In the genomic region with DNA sequence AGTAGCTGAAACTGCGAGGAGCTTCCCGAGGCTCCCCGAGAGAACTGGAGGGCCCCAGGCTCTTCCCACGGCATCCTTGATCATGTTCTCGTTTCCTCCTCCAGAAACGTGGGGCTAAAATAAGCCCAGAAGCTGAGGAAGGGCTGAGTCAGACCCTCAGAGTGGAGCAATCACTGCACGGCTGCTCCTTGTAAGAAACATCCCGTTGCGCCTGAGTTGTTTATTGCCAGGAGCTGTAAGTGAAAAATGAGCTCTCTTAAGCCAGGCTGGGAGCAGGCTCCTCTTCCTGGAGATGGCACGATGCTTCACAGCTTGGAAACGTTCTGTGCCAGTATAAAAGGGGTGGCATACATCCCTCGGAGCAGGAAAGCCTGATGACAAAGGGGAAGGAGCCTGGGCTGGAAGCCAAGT, we compare ENCODE assay signal across 13 cellular contexts. TPM values are rescaled to one million over a fixed set of nuclear protein-coding genes. Genes with fewer than 3 reads are reported as not detected.
DNase-seq lines count a peak whose midpoint lies in the region; ATAC-seq lines count a peak whose summit lies in the region.
"Had no signal": no experiment of that assay in that cellular context is flagged by ENCODE, and none has a peak within 500 bp of the region (broad histone marks: within the 10 kb centered on the region; RNA-seq: fewer than 3 reads in every experiment).

No MANE protein-coding gene starts in this region.

- no peak overlapping the region for H3K4me2 ChIP-seq in trophoblast cell (ENCODE audit: low read length)

- H3K4ac ChIP-seq in trophoblast cell (ENCODE audit: low read depth, low read length), result no peak overlapping the region

- no peak for ATAC-seq in GM18909 (IDR thresholded peaks at IDR 0.05; ENCODE audit: poor library complexity, unreplicated experiment)
- ATAC-seq: natural killer cell had no signal

- H3K36me3 ChIP-seq in trophoblast cell (ENCODE audit: control insufficient read depth in 1 of 2, insufficient read depth in 2 of 2, low read length in 2 of 2), result no peaks in the 10 kb centered on the region
- H3K36me3 ChIP-seq: Peyer's patch, suprapubic skin had no signal

- no peak overlapping the region for H3K9ac ChIP-seq in trophoblast cell (ENCODE audit: low read length)

- no CpG with 5 or more reads among the region's 12 CpGs for WGBS in trophoblast cell (ENCODE audit: extremely low coverage, insufficient coverage, insufficient read length)

- no peaks in the 10 kb centered on the region for H3K79me1 ChIP-seq in trophoblast cell (ENCODE audit: low read length)

- H3K4me1 ChIP-seq in trophoblast cell (ENCODE audit: control insufficient read depth in 1 of 2, insufficient read depth in 2 of 2, low read length in 2 of 2), result no peaks in the 10 kb centered on the region
- H3K4me1 ChIP-seq: Peyer's patch had no signal

- no peak overlapping the region for H3K23ac ChIP-seq in trophoblast cell (ENCODE audit: low read length)

- H4K8ac ChIP-seq in trophoblast cell (ENCODE audit: low read depth, low read length), result no peak overlapping the region

- no peak overlapping the region for H4K91ac ChIP-seq in trophoblast cell (ENCODE audit: low read depth, low read length)

- H2BK12ac ChIP-seq in trophoblast cell (ENCODE audit: low read length), result no peak overlapping the region

- no peak overlapping the region for H3K18ac ChIP-seq in trophoblast cell (ENCODE audit: low read length)

- H2BK120ac ChIP-seq in trophoblast cell (ENCODE audit: insufficient read depth, low read length, poor library complexity), result no peak overlapping the region

- H3K4me3 ChIP-seq in trophoblast cell (ENCODE audit: low read depth, low read length), result no peak overlapping the region
- H3K4me3 ChIP-seq: Peyer's patch, suprapubic skin had no signal

- H2AFZ ChIP-seq in trophoblast cell (ENCODE audit: insufficient read depth, low read length, poor library complexity), result no peak overlapping the region

- no peaks in the 10 kb centered on the region for H3K27me3 ChIP-seq in trophoblast cell (ENCODE audit: insufficient read depth, low read length)
- H3K27me3 ChIP-seq: Peyer's patch had no signal

- peaks cover 2% of the 10 kb centered on the region for H3K9me3 ChIP-seq in trophoblast cell (ENCODE audit: insufficient read depth, low read depth, low read length)
- H3K9me3 ChIP-seq: suprapubic skin had no signal

- H3K14ac ChIP-seq in trophoblast cell (ENCODE audit: low read length), result no peak overlapping the region

- H4K12ac ChIP-seq in trophoblast cell (ENCODE audit: low read depth, low read length), result no peak overlapping the region

- H2BK5ac ChIP-seq in trophoblast cell (ENCODE audit: low read depth, low read length, poor library complexity), result no peak overlapping the region

- H3K79me2 ChIP-seq in trophoblast cell (ENCODE audit: control insufficient read depth, insufficient read depth, low read length, poor library complexity), result no peaks in the 10 kb centered on the region

- DNase-seq in EH (ENCODE audit: low read depth) (peak; percentile 34), NCI-H69 (lab: John Stamatoyannopoulos, UW) (peak; percentile 70), fibroblast of gingiva (ENCODE audit: low read depth) (peak; percentile 62), trophoblast cell (peak; percentile 73 to 79), SIG-M5 (lab: John Stamatoyannopoulos, UW) (no peak), NAMALWA (ENCODE audit: low spot score) (no peak)
- DNase-seq in activated naive CD4-positive, alpha-beta T cell (lab: John Stamatoyannopoulos, UW), result no peak
- DNase-seq: CD8-positive, alpha-beta memory T cell; natural killer cell; NCI-H446 treated with DMSO at 0.1 percent for 48 hours; Peyer's patch had no signal

- no peak overlapping the region for H3K27ac ChIP-seq in trophoblast cell (ENCODE audit: low read depth, low read length)
- H3K27ac ChIP-seq: Peyer's patch, suprapubic skin had no signal

- no peak overlapping the region for H2AK5ac ChIP-seq in trophoblast cell (ENCODE audit: low read length)

RNA-seq across cellular contexts. Expression of a gene that starts 47.3 kb away (rescaled TPM):
- 0.97 and 1.3 TPM in 2 replicates for polyA plus RNA-seq in trophoblast cell (2013)
- polyA plus RNA-seq: CD8-positive, alpha-beta memory T cell had no signal

Comparison
In these comparisons a context has a peak if more than half of its experiments do, and no peak if none do; other contexts are left out.
1. DNase-seq: peak in EH (single experiment), NCI-H69 (single experiment), fibroblast of gingiva (single experiment) and trophoblast cell (2 of 2); none in SIG-M5 (single experiment), NAMALWA (single experiment) and activated naive CD4-positive, alpha-beta T cell (0 of 4).